In genomic region chr1:74363220-74363619, GRCh38 we compare ENCODE assay signal across 23 cellular contexts.
DNase-seq lines count a peak whose midpoint lies in the region; ATAC-seq and TF ChIP-seq lines count a peak whose summit lies in the region.
"Had no signal": no experiment of that assay in that cellular context is flagged by ENCODE, and none has a peak within 500 bp of the region (broad histone marks: within the 10 kb centered on the region; RNA-seq: fewer than 3 reads in every experiment).

No MANE protein-coding gene starts in this region.

- H3K36me3 Mint-ChIP-seq in Caco-2 (ENCODE audit: insufficient read depth, unreplicated experiment) = no peaks in the 10 kb centered on the region
- H3K36me3 Mint-ChIP-seq: activated naive CD8-positive, alpha-beta T cell treated with anti-CD3 and anti-CD28 coated beads for 36 hours; CD8-positive, alpha-beta memory T cell had no signal

- WGBS in heart right ventricle, 2 donors = 27 to 40% methylated on average over 2 of the region's 2 CpGs

- H3K9me3 ChIP-seq in BE2C (no peaks in the 10 kb centered on the region), heart right ventricle (peaks cover 0 to 11% (median 0%) of the 10 kb centered on the region in 11 donors), Caco-2 (no peaks in the 10 kb centered on the region)

- intact Hi-C loops in heart right ventricle (cut with DNase I) (loop anchor here in 2 of 10 donors (5.0 to 10.0 kb wide), 2 partner anchors 59 to 118 kb away; no protein-coding TSS in a partner anchor), left colon (cut with DNase I, micrococcal nuclease) (no loop called here), Caco-2 (cut with micrococcal nuclease; ENCODE audit: unreplicated experiment) (no loop called here)

- H3K4me1 Mint-ChIP-seq in Caco-2 (ENCODE audit: low read depth, unreplicated experiment) = no peaks in the 10 kb centered on the region
- H3K4me1 Mint-ChIP-seq: activated CD4-positive, alpha-beta T cell treated with anti-CD3 and anti-CD28 coated beads for 36 hours; activated naive CD8-positive, alpha-beta T cell treated with anti-CD3 and anti-CD28 coated beads for 36 hours; B cell; CD8-positive, alpha-beta memory T cell had no signal

- POLR2A ChIA-PET in Caco-2 (lab: Charles Lee) = no interaction called here

- H3K36me3 ChIP-seq in BE2C = no peaks in the 10 kb centered on the region
- H3K36me3 ChIP-seq in heart right ventricle = peaks cover 0 to 28% (median 0%) of the 10 kb centered on the region in 9 donors
- no peaks in the 10 kb centered on the region for H3K36me3 ChIP-seq in Caco-2 (ENCODE audit: control insufficient read depth, insufficient read depth, low read length)

- no peak overlapping the region for H3K27ac Mint-ChIP-seq in Caco-2 (ENCODE audit: unreplicated experiment)
- H3K27ac Mint-ChIP-seq: activated CD4-positive, alpha-beta T cell treated with anti-CD3 and anti-CD28 coated beads for 36 hours; activated naive CD8-positive, alpha-beta T cell treated with anti-CD3 and anti-CD28 coated beads for 36 hours; B cell; CD8-positive, alpha-beta memory T cell; stimulated activated naive CD8-positive, alpha-beta T cell treated with anti-CD3 and anti-CD28 coated beads, Interleukin-15, Interleukin-2, amounts not matched to agents 100 ng/mL and 50 ng/mL, for 24 hours had no signal

- no peaks in the 10 kb centered on the region for H3K4me1 ChIP-seq in BE2C
- H3K4me1 ChIP-seq in heart right ventricle = peaks cover 0 to 14% (median 0%) of the 10 kb centered on the region in 9 donors
- H3K4me1 ChIP-seq in Caco-2 = no peaks in the 10 kb centered on the region

- BruUV-seq in Caco-2 (replicated peaks; lab: Mats Ljungman, UMichigan) = no TSS peak

- DNase-seq in BE2C (peak; percentile 54), heart right ventricle (peak; percentile 32 to 75), myocyte (ENCODE audit: low read depth) (peak; percentile 3), left colon (no peak), Caco-2 (no peak)
- no peak for DNase-seq in stimulated activated naive CD4-positive, alpha-beta T cell treated with Interleukin-2 at 50 U/mL for 16 hours (lab: John Stamatoyannopoulos, UW)
- DNase-seq: activated CD4-positive, alpha-beta T cell treated with anti-CD3 and anti-CD28 coated beads for 36 hours; activated CD8-positive, alpha-beta memory T cell treated with anti-CD3 and anti-CD28 coated beads for 24 hours; activated effector memory CD4-positive, alpha-beta T cell treated with anti-CD3 and anti-CD28 coated beads, Interleukin-2, amount 50 U/mL, for 16 hours; activated naive CD8-positive, alpha-beta T cell treated with anti-CD3 and anti-CD28 coated beads for 36 hours; CD8-positive, alpha-beta memory T cell; DMS153; mammary epithelial cell; NCI-H187; NCI-H2227 treated with DMSO at 0.1 percent for 48 hours; NCI-H82; RPMI8226; T-helper 2 cell had no signal

- H3K4me3 ChIP-seq in BE2C (ENCODE audit: low read depth, low read length) = no peak overlapping the region
- no peak overlapping the region for H3K4me3 ChIP-seq in heart right ventricle
- H3K4me3 ChIP-seq in Caco-2 (ENCODE audit: low read depth, low read length) = no peak overlapping the region
- H3K4me3 ChIP-seq: SK-N-MC had no signal

- peak overlapping the region; percentile 15 to 85 (median 72) for H3K27ac ChIP-seq in heart right ventricle
- H3K27ac ChIP-seq: SK-N-MC had no signal

- CTCF ChIA-PET in Caco-2 (lab: Charles Lee) = no interaction called here

- H3K27me3 ChIP-seq in BE2C (no peaks in the 10 kb centered on the region), heart right ventricle (no peaks in the 10 kb centered on the region), Caco-2 (replicated peaks; ENCODE audit: control insufficient read depth, insufficient read depth, low read length) (no peaks in the 10 kb centered on the region)

- H3K9me3 Mint-ChIP-seq in Caco-2 (ENCODE audit: unreplicated experiment) = no peaks in the 10 kb centered on the region
- H3K9me3 Mint-ChIP-seq: activated naive CD8-positive, alpha-beta T cell treated with anti-CD3 and anti-CD28 coated beads for 36 hours; stimulated activated naive CD8-positive, alpha-beta T cell treated with anti-CD3 and anti-CD28 coated beads, Interleukin-15, Interleukin-2, amounts not matched to agents 100 ng/mL and 50 ng/mL, for 24 hours had no signal

- no peak overlapping the region for H3K4me3 Mint-ChIP-seq in Caco-2 (ENCODE audit: unreplicated experiment)
- H3K4me3 Mint-ChIP-seq: activated CD4-positive, alpha-beta T cell treated with anti-CD3 and anti-CD28 coated beads for 36 hours; activated naive CD8-positive, alpha-beta T cell treated with anti-CD3 and anti-CD28 coated beads for 36 hours; B cell; CD8-positive, alpha-beta memory T cell; stimulated activated naive CD8-positive, alpha-beta T cell treated with anti-CD3 and anti-CD28 coated beads, Interleukin-15, Interleukin-2, amounts not matched to agents 100 ng/mL and 50 ng/mL, for 24 hours had no signal

- ATAC-seq in SK-N-SH treated with all-trans-retinoic acid at 6 μM for 48 hours = peak; percentile 45; the same call in 2 of the 3 replicates
- peak; percentile 80 to 99 (median 94) for ATAC-seq in heart right ventricle
- ATAC-seq in left colon = no peak
- no peak for ATAC-seq in HG03039 (IDR thresholded peaks at IDR 0.05; ENCODE audit: unreplicated experiment)
- ATAC-seq: activated CD4-positive, alpha-beta T cell treated with anti-CD3 and anti-CD28 coated beads for 36 hours had no signal

- H3K27me3 Mint-ChIP-seq in Caco-2 (ENCODE audit: insufficient read depth, unreplicated experiment) = peaks cover 5% of the 10 kb centered on the region
- H3K27me3 Mint-ChIP-seq: activated CD4-positive, alpha-beta T cell treated with anti-CD3 and anti-CD28 coated beads for 36 hours; activated naive CD8-positive, alpha-beta T cell treated with anti-CD3 and anti-CD28 coated beads for 36 hours; B cell; stimulated activated naive CD8-positive, alpha-beta T cell treated with anti-CD3 and anti-CD28 coated beads, Interleukin-15, Interleukin-2, amounts not matched to agents 100 ng/mL and 50 ng/mL, for 24 hours had no signal

- TF ChIP-seq CTCF in BE2C (IDR thresholded peaks at IDR 0.05; ENCODE audit: low read depth, low read length) = no peak
- TF ChIP-seq CTCF in heart right ventricle (IDR thresholded peaks at IDR 0.05) = no peak
- no peak for TF ChIP-seq CTCF in Caco-2 (IDR thresholded peaks at IDR 0.05; ENCODE audit: insufficient read depth in 1 of 2, low read depth in 1 of 2, low read length in 1 of 2, severe bottlenecking in 1 of 2, unreplicated experiment in 1 of 2)

TF ChIP-seq in SK-N-SH treated with all-trans-retinoic acid at 6 μM for 48 hours, 23 proteins besides CTCF, POLR2A, EP300 and RAD21:
- TF ChIP-seq GLIS3 (CRISPR knock-in tag; IDR thresholded peaks at IDR 0.05) (no peak), ISL1 (CRISPR knock-in tag; IDR thresholded peaks at IDR 0.05) (peak; percentile 54), POU6F1 (CRISPR knock-in tag; IDR thresholded peaks at IDR 0.05; ENCODE audit: borderline replicate concordance, low read depth) (no peak), ESRRG (CRISPR knock-in tag; IDR thresholded peaks at IDR 0.05) (no peak), SNAI2 (CRISPR knock-in tag; IDR thresholded peaks at IDR 0.05) (no peak)
- TF ChIP-seq, protein P1, sequence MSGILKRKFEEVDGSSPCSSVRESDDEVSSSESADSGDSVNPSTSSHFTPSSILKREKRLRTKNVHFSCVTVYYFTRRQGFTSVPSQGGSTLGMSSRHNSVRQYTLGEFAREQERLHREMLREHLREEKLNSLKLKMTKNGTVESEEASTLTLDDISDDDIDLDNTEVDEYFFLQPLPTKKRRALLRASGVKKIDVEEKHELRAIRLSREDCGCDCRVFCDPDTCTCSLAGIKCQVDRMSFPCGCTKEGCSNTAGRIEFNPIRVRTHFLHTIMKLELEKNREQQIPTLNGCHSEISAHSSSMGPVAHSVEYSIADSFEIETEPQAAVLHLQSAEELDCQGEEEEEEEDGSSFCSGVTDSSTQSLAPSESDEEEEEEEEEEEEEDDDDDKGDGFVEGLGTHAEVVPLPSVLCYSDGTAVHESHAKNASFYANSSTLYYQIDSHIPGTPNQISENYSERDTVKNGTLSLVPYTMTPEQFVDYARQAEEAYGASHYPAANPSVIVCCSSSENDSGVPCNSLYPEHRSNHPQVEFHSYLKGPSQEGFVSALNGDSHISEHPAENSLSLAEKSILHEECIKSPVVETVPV (CRISPR knock-in tag; IDR thresholded peaks at IDR 0.05) = no peak
- TF ChIP-seq, protein P2, sequence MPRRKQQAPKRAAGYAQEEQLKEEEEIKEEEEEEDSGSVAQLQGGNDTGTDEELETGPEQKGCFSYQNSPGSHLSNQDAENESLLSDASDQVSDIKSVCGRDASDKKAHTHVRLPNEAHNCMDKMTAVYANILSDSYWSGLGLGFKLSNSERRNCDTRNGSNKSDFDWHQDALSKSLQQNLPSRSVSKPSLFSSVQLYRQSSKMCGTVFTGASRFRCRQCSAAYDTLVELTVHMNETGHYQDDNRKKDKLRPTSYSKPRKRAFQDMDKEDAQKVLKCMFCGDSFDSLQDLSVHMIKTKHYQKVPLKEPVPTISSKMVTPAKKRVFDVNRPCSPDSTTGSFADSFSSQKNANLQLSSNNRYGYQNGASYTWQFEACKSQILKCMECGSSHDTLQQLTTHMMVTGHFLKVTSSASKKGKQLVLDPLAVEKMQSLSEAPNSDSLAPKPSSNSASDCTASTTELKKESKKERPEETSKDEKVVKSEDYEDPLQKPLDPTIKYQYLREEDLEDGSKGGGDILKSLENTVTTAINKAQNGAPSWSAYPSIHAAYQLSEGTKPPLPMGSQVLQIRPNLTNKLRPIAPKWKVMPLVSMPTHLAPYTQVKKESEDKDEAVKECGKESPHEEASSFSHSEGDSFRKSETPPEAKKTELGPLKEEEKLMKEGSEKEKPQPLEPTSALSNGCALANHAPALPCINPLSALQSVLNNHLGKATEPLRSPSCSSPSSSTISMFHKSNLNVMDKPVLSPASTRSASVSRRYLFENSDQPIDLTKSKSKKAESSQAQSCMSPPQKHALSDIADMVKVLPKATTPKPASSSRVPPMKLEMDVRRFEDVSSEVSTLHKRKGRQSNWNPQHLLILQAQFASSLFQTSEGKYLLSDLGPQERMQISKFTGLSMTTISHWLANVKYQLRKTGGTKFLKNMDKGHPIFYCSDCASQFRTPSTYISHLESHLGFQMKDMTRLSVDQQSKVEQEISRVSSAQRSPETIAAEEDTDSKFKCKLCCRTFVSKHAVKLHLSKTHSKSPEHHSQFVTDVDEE (CRISPR knock-in tag; IDR thresholded peaks at IDR 0.05) = peak; percentile 64; the same call in 1 of the 2 replicates

Comparison
In these comparisons a context has a peak if more than half of its experiments do, and no peak if none do; other contexts are left out.
1. DNase-seq: peak in BE2C (single experiment), heart right ventricle (2 of 2) and myocyte (single experiment); none in left colon (0 of 2), Caco-2 (0 of 2) and stimulated activated naive CD4-positive, alpha-beta T cell treated with Interleukin-2 at 50 U/mL for 16 hours (single experiment).
2. ATAC-seq: peak in SK-N-SH treated with all-trans-retinoic acid at 6 μM for 48 hours (single experiment) and heart right ventricle (8 of 8); none in left colon (single experiment) and HG03039 (single experiment).